In the genomic region with DNA sequence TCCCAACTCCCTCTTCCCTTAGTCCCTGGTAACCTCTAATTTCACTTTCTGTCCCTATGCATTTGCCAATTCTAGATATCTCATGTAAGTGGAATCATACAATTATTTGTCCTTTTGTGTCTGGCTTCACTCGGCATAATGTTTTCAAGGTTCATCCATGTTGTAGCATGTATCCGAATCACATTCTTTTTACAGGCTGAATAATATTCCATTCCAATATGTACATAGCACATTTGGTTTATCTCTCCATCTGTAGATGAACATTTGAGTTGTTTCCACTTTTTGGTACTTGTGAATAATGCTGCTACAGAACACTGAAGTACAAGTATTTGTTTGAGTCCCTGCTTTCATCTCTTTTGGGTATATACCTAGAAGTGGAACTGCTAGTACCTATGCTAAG, we compare ENCODE assay signal across 12 cellular contexts. TPM values are rescaled to one million over a fixed set of nuclear protein-coding genes. Genes with fewer than 3 reads are reported as not detected.
DNase-seq lines count a peak whose midpoint lies in the region; ATAC-seq and TF ChIP-seq lines count a peak whose summit lies in the region.
"Had no signal": no experiment of that assay in that cellular context is flagged by ENCODE, and none has a peak within 500 bp of the region (broad histone marks: within the 10 kb centered on the region; RNA-seq: fewer than 3 reads in every experiment).

No MANE protein-coding gene starts in this region.

- no peaks in the 10 kb centered on the region; the same call in 1 of the 2 replicates for H3F3A ChIP-seq in OCI-LY1 (ENCODE audit: insufficient read depth, low read length)

- no peak overlapping the region for H3K4ac ChIP-seq in trophoblast cell (ENCODE audit: low read depth, low read length)

- no peak overlapping the region for H4K91ac ChIP-seq in trophoblast cell (ENCODE audit: low read depth, low read length)

- H3K9ac ChIP-seq in OCI-LY1 (ENCODE audit: low read length) = no peak overlapping the region
- H3K9ac ChIP-seq in trophoblast cell (ENCODE audit: low read length) = no peak overlapping the region

- no peak overlapping the region for H2BK120ac ChIP-seq in trophoblast cell (ENCODE audit: insufficient read depth, low read length, poor library complexity)

- H3K27ac ChIP-seq in OCI-LY1 (ENCODE audit: low read depth, low read length, poor library complexity, severe bottlenecking) = no peak overlapping the region
- H3K27ac ChIP-seq in esophagus muscularis mucosa (replicated peaks in 1 of 4) = peak overlapping the region; percentile 87 to 92 (median 90)
- H3K27ac ChIP-seq in trophoblast cell (ENCODE audit: low read depth, low read length) = no peak overlapping the region
- peak overlapping the region in 2 of 4 donors; percentile 91 to 97 for H3K27ac ChIP-seq in esophagus squamous epithelium

- H3K18ac ChIP-seq in trophoblast cell (ENCODE audit: low read length) = no peak overlapping the region

- H3K27ac Mint-ChIP-seq in activated CD4-positive, alpha-beta T cell treated with anti-CD3 and anti-CD28 coated beads, Interleukin-2, amount 10 ng/mL, durations not matched to agents 7 days and 5 days = peak overlapping the region; percentile 97
- H3K27ac Mint-ChIP-seq in stimulated activated effector memory CD8-positive, alpha-beta T cell treated with anti-CD3 and anti-CD28 coated beads, Interleukin-12 subunit alpha, Interleukin-12 subunit beta, amount 100 ng/mL, for 72 hours = no peak overlapping the region
- H3K27ac Mint-ChIP-seq in CD14-positive monocyte = no peak overlapping the region
- H3K27ac Mint-ChIP-seq: WTC11 had no signal

- H2BK5ac ChIP-seq in trophoblast cell (ENCODE audit: low read depth, low read length, poor library complexity) = no peak overlapping the region

- H3K14ac ChIP-seq in trophoblast cell (ENCODE audit: low read length) = no peak overlapping the region

- intact Hi-C loops in esophagus muscularis mucosa (cut with DNase I) (loop anchor here (10.0 kb wide), 1 partner anchor 828 kb away; a partner anchor contains a TSS), CD14-positive monocyte (cut with micrococcal nuclease) (loop anchor here in 1 of 2 donors (10.0 kb wide), 1 partner anchor 828 kb away; a partner anchor contains a TSS), esophagus squamous epithelium (cut with DNase I) (no loop called here)

- H3K23ac ChIP-seq in trophoblast cell (ENCODE audit: low read length) = no peak overlapping the region

- H3K36me3 Mint-ChIP-seq in activated CD4-positive, alpha-beta T cell treated with anti-CD3 and anti-CD28 coated beads, Interleukin-2, amount 10 ng/mL, durations not matched to agents 7 days and 5 days (ENCODE audit: low read depth) = peaks cover 9% of the 10 kb centered on the region
- peaks cover 13% of the 10 kb centered on the region for H3K36me3 Mint-ChIP-seq in stimulated activated effector memory CD8-positive, alpha-beta T cell treated with anti-CD3 and anti-CD28 coated beads, Interleukin-12 subunit alpha, Interleukin-12 subunit beta, amount 100 ng/mL, for 72 hours
- peaks cover 15 to 23% of the 10 kb centered on the region in 2 donors for H3K36me3 Mint-ChIP-seq in CD14-positive monocyte

- H3K9me3 Mint-ChIP-seq in activated CD4-positive, alpha-beta T cell treated with anti-CD3 and anti-CD28 coated beads, Interleukin-2, amount 10 ng/mL, durations not matched to agents 7 days and 5 days = peaks cover 6% of the 10 kb centered on the region
- H3K9me3 Mint-ChIP-seq in stimulated activated effector memory CD8-positive, alpha-beta T cell treated with anti-CD3 and anti-CD28 coated beads, Interleukin-12 subunit alpha, Interleukin-12 subunit beta, amount 100 ng/mL, for 72 hours = no peaks in the 10 kb centered on the region
- H3K9me3 Mint-ChIP-seq in CD14-positive monocyte = no peaks in the 10 kb centered on the region
- H3K9me3 Mint-ChIP-seq: dendritic cell treated with granulocyte-macrophage colony-stimulating factor and Interleukin-4, amounts not matched to agents 40 ng/mL and 50 ng/mL, for 4 days had no signal

- H3K9me3 ChIP-seq in OCI-LY1 (ENCODE audit: low read length) = no peaks in the 10 kb centered on the region
- no peaks in the 10 kb centered on the region for H3K9me3 ChIP-seq in esophagus muscularis mucosa
- no peaks in the 10 kb centered on the region for H3K9me3 ChIP-seq in trophoblast cell (ENCODE audit: insufficient read depth, low read depth, low read length)
- no peaks in the 10 kb centered on the region for H3K9me3 ChIP-seq in esophagus squamous epithelium

- H2AK5ac ChIP-seq in trophoblast cell (ENCODE audit: low read length) = no peak overlapping the region

- TF ChIP-seq EP300 in esophagus muscularis mucosa (IDR thresholded peaks at IDR 0.05) = no peak

- TF ChIP-seq POLR2A in esophagus muscularis mucosa (IDR thresholded peaks at IDR 0.05; ENCODE audit: low read depth) (no peak), esophagus squamous epithelium (IDR thresholded peaks at IDR 0.05) (no peak)

- H4K20me1 ChIP-seq in OCI-LY1 (ENCODE audit: insufficient read depth, low read length) = no peaks in the 10 kb centered on the region

- POLR2A ChIA-PET in activated CD4-positive, alpha-beta T cell treated with anti-CD3 and anti-CD28 coated beads, Interleukin-2, amount 10 ng/mL, durations not matched to agents 7 days and 5 days (lab: Charles Lee) = no interaction called here

- H3K4me3 Mint-ChIP-seq in activated CD4-positive, alpha-beta T cell treated with anti-CD3 and anti-CD28 coated beads, Interleukin-2, amount 10 ng/mL, durations not matched to agents 7 days and 5 days = peak overlapping the region; percentile 89
- H3K4me3 Mint-ChIP-seq in stimulated activated effector memory CD8-positive, alpha-beta T cell treated with anti-CD3 and anti-CD28 coated beads, Interleukin-12 subunit alpha, Interleukin-12 subunit beta, amount 100 ng/mL, for 72 hours = peak overlapping the region; percentile 93
- no peak overlapping the region for H3K4me3 Mint-ChIP-seq in CD14-positive monocyte

- no peak for TF ChIP-seq CTCF in OCI-LY1 (IDR thresholded peaks at IDR 0.05; ENCODE audit: low read length)
- no peak for TF ChIP-seq CTCF in esophagus muscularis mucosa (IDR thresholded peaks at IDR 0.05)
- TF ChIP-seq CTCF in CD14-positive monocyte (IDR thresholded peaks at IDR 0.05) = no peak
- no peak for TF ChIP-seq CTCF in esophagus squamous epithelium (IDR thresholded peaks at IDR 0.05)

- peaks cover under 1% of the 10 kb centered on the region; the same call in 1 of the 2 replicates for H3K36me3 ChIP-seq in OCI-LY1 (ENCODE audit: insufficient read depth, low read length)
- H3K36me3 ChIP-seq in esophagus muscularis mucosa = no peaks in the 10 kb centered on the region
- H3K36me3 ChIP-seq in trophoblast cell (ENCODE audit: control insufficient read depth in 1 of 2, insufficient read depth in 2 of 2, low read length in 2 of 2) = no peaks in the 10 kb centered on the region
- no peaks in the 10 kb centered on the region for H3K36me3 ChIP-seq in esophagus squamous epithelium

- 100% methylated on average over 2 of the region's 2 CpGs for WGBS in esophagus muscularis mucosa
- no CpG with 5 or more reads among the region's 2 CpGs for WGBS in trophoblast cell (ENCODE audit: extremely low coverage, insufficient coverage, insufficient read length)
- 96 to 98% methylated on average over 2 of the region's 2 CpGs for WGBS in esophagus squamous epithelium, 2 donors

- H3K4me1 Mint-ChIP-seq in activated CD4-positive, alpha-beta T cell treated with anti-CD3 and anti-CD28 coated beads, Interleukin-2, amount 10 ng/mL, durations not matched to agents 7 days and 5 days = peaks cover 44% of the 10 kb centered on the region
- H3K4me1 Mint-ChIP-seq in stimulated activated effector memory CD8-positive, alpha-beta T cell treated with anti-CD3 and anti-CD28 coated beads, Interleukin-12 subunit alpha, Interleukin-12 subunit beta, amount 100 ng/mL, for 72 hours = peaks cover 38% of the 10 kb centered on the region
- peaks cover 38% of the 10 kb centered on the region for H3K4me1 Mint-ChIP-seq in CD14-positive monocyte

- H3K9me2 ChIP-seq in OCI-LY1 (ENCODE audit: low read depth, low read length) = no peaks in the 10 kb centered on the region

- H3K27me3 ChIP-seq in OCI-LY1 (ENCODE audit: insufficient read depth, low read length) (no peaks in the 10 kb centered on the region), esophagus muscularis mucosa (no peaks in the 10 kb centered on the region), trophoblast cell (ENCODE audit: insufficient read depth, low read length) (no peaks in the 10 kb centered on the region), esophagus squamous epithelium (no peaks in the 10 kb centered on the region)

- peaks cover 4% of the 10 kb centered on the region for H3K79me1 ChIP-seq in trophoblast cell (ENCODE audit: low read length)

- H4K12ac ChIP-seq in trophoblast cell (ENCODE audit: low read depth, low read length) = no peak overlapping the region

- no peak overlapping the region for H2BK12ac ChIP-seq in trophoblast cell (ENCODE audit: low read length)

- H3K4me1 ChIP-seq in OCI-LY1 (ENCODE audit: insufficient read depth, low read length, severe bottlenecking) (peaks cover 41% of the 10 kb centered on the region), esophagus muscularis mucosa (peaks cover 14 to 36% (median 28%) of the 10 kb centered on the region in 4 donors), trophoblast cell (ENCODE audit: control insufficient read depth in 1 of 2, insufficient read depth in 2 of 2, low read length in 2 of 2) (peaks cover 0 to 2% of the 10 kb centered on the region in 2 experiments), esophagus squamous epithelium (peaks cover 4 to 70% (median 12%) of the 10 kb centered on the region in 3 donors)

- no peak for DNase-seq in activated CD4-positive, alpha-beta T cell treated with anti-CD3 and anti-CD28 coated beads, Interleukin-2, amount 10 ng/mL, durations not matched to agents 7 days and 5 days
- DNase-seq in activated CD4-positive, alpha-beta T cell treated with anti-CD3 and anti-CD28 coated beads, Interleukin-2, amount 50 U/mL, for 48 hours = no peak
- DNase-seq in esophagus muscularis mucosa (ENCODE audit: extremely low spot score) (no peak), trophoblast cell (no peak), CD14-positive monocyte (ENCODE audit: low spot score) (no peak), esophagus squamous epithelium (lab: John Stamatoyannopoulos, UW) (no peak)
- DNase-seq in stimulated activated effector memory CD8-positive, alpha-beta T cell treated with anti-CD3 and anti-CD28 coated beads, Interleukin-12 subunit alpha, Interleukin-12 subunit beta, amount 100 ng/mL, for 72 hours (ENCODE audit: low spot score in 2 of 2) = no peak
- DNase-seq: NCI-H510A; stimulated activated CD4-positive, alpha-beta T cell treated with anti-CD3 and anti-CD28 coated beads, Interleukin-4, amount 100 ng/mL, for 1 hour had no signal

- H4K8ac ChIP-seq in trophoblast cell (ENCODE audit: low read depth, low read length) = no peak overlapping the region

- H2AFZ ChIP-seq in OCI-LY1 (ENCODE audit: low read length) (peak overlapping the region; percentile 98; the same call in 1 of the 2 replicates), trophoblast cell (ENCODE audit: insufficient read depth, low read length, poor library complexity) (no peak overlapping the region)

- CTCF ChIA-PET in activated CD4-positive, alpha-beta T cell treated with anti-CD3 and anti-CD28 coated beads, Interleukin-2, amount 10 ng/mL, durations not matched to agents 7 days and 5 days (lab: Charles Lee) = no interaction called here

- H3K4me2 ChIP-seq in OCI-LY1 (ENCODE audit: low read length) (0 out of 2 replicates have a peak overlapping the region, but pooled peaks have one; percentile 97), trophoblast cell (ENCODE audit: low read length) (no peak overlapping the region)

- H3K79me2 ChIP-seq in OCI-LY1 (ENCODE audit: insufficient read depth, low read length) (peaks cover 15% of the 10 kb centered on the region), trophoblast cell (ENCODE audit: control insufficient read depth, insufficient read depth, low read length, poor library complexity) (peaks cover 3% of the 10 kb centered on the region)

- no peaks in the 10 kb centered on the region for H3K27me3 Mint-ChIP-seq in activated CD4-positive, alpha-beta T cell treated with anti-CD3 and anti-CD28 coated beads, Interleukin-2, amount 10 ng/mL, durations not matched to agents 7 days and 5 days
- H3K27me3 Mint-ChIP-seq in CD14-positive monocyte (ENCODE audit: low read depth in 3 of 3) = peaks cover 0 to 1% (median 0%) of the 10 kb centered on the region in 3 donors
- H3K27me3 Mint-ChIP-seq: dendritic cell treated with granulocyte-macrophage colony-stimulating factor and Interleukin-4, amounts not matched to agents 40 ng/mL and 50 ng/mL, for 4 days had no signal

- H3K4me3 ChIP-seq in OCI-LY1 (ENCODE audit: low read depth, low read length, poor library complexity, severe bottlenecking) (no peak overlapping the region), esophagus muscularis mucosa (peak overlapping the region in 3 of 4 donors; percentile 66 to 82 (median 72)), trophoblast cell (ENCODE audit: low read depth, low read length) (no peak overlapping the region), esophagus squamous epithelium (peak overlapping the region in 1 of 4 donors; percentile 86)

- no peak for ATAC-seq in stimulated activated effector memory CD8-positive, alpha-beta T cell treated with anti-CD3 and anti-CD28 coated beads, Interleukin-12 subunit alpha, Interleukin-12 subunit beta, amount 100 ng/mL, for 72 hours

RNA-seq across cellular contexts. Expression of a gene that starts 0.9 kb away (rescaled TPM):
- total RNA-seq in activated CD4-positive, alpha-beta T cell treated with anti-CD3 and anti-CD28 coated beads, Interleukin-2, amount 10 ng/mL, durations not matched to agents 7 days and 5 days = 10 to 100 TPM; 15.3 to 16.0 TPM
- 10 to 100 TPM; 13.8 to 21.6 (median 16.9) TPM for total RNA-seq in esophagus muscularis mucosa
- polyA plus RNA-seq in trophoblast cell (2013) = 16.5 and 16.8 TPM in 2 replicates
- polyA plus RNA-seq in CD14-positive monocyte = 10 to 100 TPM; 36.1 to 55.9 TPM
- total RNA-seq in esophagus squamous epithelium = 10 to 100 TPM; 13.0 to 29.1 (median 17.7) TPM

Comparison
In these comparisons a context has a peak if more than half of its experiments do, and no peak if none do; other contexts are left out.
1. H3K4me3 Mint-ChIP-seq: peak in activated CD4-positive, alpha-beta T cell treated with anti-CD3 and anti-CD28 coated beads, Interleukin-2, amount 10 ng/mL, durations not matched to agents 7 days and 5 days (single experiment) and stimulated activated effector memory CD8-positive, alpha-beta T cell treated with anti-CD3 and anti-CD28 coated beads, Interleukin-12 subunit alpha, Interleukin-12 subunit beta, amount 100 ng/mL, for 72 hours (single experiment); none in CD14-positive monocyte (0 of 2).
2. H3K27ac ChIP-seq: peak in esophagus muscularis mucosa (4 of 4); none in OCI-LY1 (single experiment) and trophoblast cell (single experiment).
3. H3K4me3 ChIP-seq: peak in esophagus muscularis mucosa (3 of 4); none in OCI-LY1 (single experiment) and trophoblast cell (single experiment).